In the genomic region with DNA sequence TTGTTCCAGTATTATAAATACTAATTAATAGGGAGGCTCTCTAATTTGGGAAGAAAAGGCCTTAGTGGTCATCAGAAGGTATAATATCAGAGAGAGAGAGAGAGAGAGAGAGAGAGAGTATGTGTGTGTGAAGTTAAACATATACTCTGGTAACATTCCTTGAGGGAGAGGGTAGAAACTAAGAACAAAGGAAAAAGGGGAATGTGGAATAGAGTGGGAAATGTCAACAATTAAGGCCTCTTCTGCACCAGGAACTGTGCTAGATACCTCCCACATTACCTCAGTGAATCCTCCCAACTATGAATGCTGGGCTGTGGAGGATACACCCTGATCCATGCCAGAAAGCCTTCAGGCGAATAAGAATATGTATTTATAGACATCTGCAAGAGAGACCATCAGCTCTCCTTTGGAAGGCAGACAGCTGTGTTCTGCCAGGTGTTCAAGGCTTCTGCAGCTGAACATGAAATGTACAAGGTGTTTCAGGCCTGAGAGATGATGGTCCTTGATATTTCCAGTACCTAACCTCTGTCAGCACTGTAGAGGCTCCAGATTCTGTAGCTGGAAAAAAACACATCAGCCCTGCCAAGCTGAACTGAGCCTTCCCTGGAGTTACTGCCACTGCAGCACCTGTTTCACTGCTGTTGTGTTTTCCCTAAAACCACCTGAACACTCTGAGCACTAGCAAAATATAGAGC, we compare ENCODE assay signal across 1 cellular context.
TF ChIP-seq lines count a peak whose summit lies in the region.

No MANE protein-coding gene starts in this region.

TF ChIP-seq in H1, 55 proteins besides CTCF, POLR2A, EP300 and RAD21:
- TF ChIP-seq CHD7 (IDR thresholded peaks at IDR 0.05; ENCODE audit: insufficient replicate concordance, low read length) (no peak), KDM4A (IDR thresholded peaks at IDR 0.05; ENCODE audit: low read depth, low read length, severe bottlenecking) (no peak), TEAD4 (IDR thresholded peaks at IDR 0.05; ENCODE audit: low read depth, low read length) (no peak), ATF2 (IDR thresholded peaks at IDR 0.05; ENCODE audit: low read length) (no peak)
